ENCODE assay signal across 2 cellular contexts in the genomic region with DNA sequence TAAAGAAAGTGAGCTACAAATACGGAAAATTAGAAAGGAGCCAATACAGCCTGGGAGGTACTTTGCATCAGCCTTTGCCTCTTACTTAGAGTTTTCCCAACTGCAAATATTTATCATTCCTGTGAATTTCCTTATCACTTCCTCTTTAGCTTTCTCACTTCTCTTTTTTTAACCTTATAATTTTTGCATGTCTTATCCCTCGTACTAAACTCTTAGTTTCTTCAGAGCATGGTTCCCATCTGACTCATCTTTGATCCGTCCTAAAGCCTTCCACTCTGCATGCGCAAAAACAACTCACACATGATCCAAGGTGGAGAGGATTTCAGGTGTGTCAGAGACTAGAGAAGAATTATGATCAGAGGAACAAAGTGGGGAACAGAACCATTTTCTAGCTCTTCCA.
TF ChIP-seq lines count a peak whose summit lies in the region.

No MANE protein-coding gene starts in this region.

TF ChIP-seq in A549, 52 proteins besides CTCF, POLR2A, EP300 and RAD21:
- TF ChIP-seq JUNB (IDR thresholded peaks at IDR 0.05) = no peak
- TF ChIP-seq MAZ (IDR thresholded peaks at IDR 0.05; ENCODE audit: borderline replicate concordance, low read depth, low read length) = no peak
- no peak for TF ChIP-seq SREBF2 (IDR thresholded peaks at IDR 0.05)
- TF ChIP-seq, protein P1, sequence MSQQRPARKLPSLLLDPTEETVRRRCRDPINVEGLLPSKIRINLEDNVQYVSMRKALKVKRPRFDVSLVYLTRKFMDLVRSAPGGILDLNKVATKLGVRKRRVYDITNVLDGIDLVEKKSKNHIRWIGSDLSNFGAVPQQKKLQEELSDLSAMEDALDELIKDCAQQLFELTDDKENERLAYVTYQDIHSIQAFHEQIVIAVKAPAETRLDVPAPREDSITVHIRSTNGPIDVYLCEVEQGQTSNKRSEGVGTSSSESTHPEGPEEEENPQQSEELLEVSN (IDR thresholded peaks at IDR 0.05; ENCODE audit: borderline replicate concordance, low read depth) = no peak
- no peak for TF ChIP-seq SMC3 (IDR thresholded peaks at IDR 0.05)
- TF ChIP-seq EHF (CRISPR knock-in tag; IDR thresholded peaks at IDR 0.05) = no peak
- no peak for TF ChIP-seq RFX5 (IDR thresholded peaks at IDR 0.05)
- TF ChIP-seq FOXS1 (CRISPR knock-in tag; IDR thresholded peaks at IDR 0.05) = no peak
- TF ChIP-seq MAX (IDR thresholded peaks at IDR 0.05) = no peak
- TF ChIP-seq GATA3 (IDR thresholded peaks at IDR 0.05; ENCODE audit: borderline replicate concordance) = no peak
- no peak for TF ChIP-seq MAFK (IDR thresholded peaks at IDR 0.05; ENCODE audit: partially characterized antibody)
- TF ChIP-seq ELK1 (IDR thresholded peaks at IDR 0.05; ENCODE audit: low read depth, low read length) = no peak
- TF ChIP-seq ZFP36 (IDR thresholded peaks at IDR 0.05; ENCODE audit: borderline replicate concordance, partially characterized antibody) = no peak
- TF ChIP-seq CBX2 (IDR thresholded peaks at IDR 0.05; ENCODE audit: borderline replicate concordance, low read depth) = no peak
TF ChIP-seq in A549: peak in this region for 0.

TF ChIP-seq in GM12878, 131 proteins besides CTCF, POLR2A, EP300 and RAD21 (continues in another document):
- TF ChIP-seq, protein P2, sequence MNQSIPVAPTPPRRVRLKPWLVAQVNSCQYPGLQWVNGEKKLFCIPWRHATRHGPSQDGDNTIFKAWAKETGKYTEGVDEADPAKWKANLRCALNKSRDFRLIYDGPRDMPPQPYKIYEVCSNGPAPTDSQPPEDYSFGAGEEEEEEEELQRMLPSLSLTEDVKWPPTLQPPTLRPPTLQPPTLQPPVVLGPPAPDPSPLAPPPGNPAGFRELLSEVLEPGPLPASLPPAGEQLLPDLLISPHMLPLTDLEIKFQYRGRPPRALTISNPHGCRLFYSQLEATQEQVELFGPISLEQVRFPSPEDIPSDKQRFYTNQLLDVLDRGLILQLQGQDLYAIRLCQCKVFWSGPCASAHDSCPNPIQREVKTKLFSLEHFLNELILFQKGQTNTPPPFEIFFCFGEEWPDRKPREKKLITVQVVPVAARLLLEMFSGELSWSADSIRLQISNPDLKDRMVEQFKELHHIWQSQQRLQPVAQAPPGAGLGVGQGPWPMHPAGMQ (IDR thresholded peaks at IDR 0.05; ENCODE audit: borderline replicate concordance) = no peak
- TF ChIP-seq MYB (IDR thresholded peaks at IDR 0.05; ENCODE audit: borderline replicate concordance, low read depth, low read length) (no peak), NFIC (IDR thresholded peaks at IDR 0.05; ENCODE audit: low read depth, low read length) (peak; percentile 79), NBN (IDR thresholded peaks at IDR 0.05) (peak; percentile 89), ASH2L (IDR thresholded peaks at IDR 0.05; ENCODE audit: borderline replicate concordance, low read depth) (no peak), CREB1 (IDR thresholded peaks at IDR 0.05; ENCODE audit: low read depth) (no peak), STAT3 (IDR thresholded peaks at IDR 0.05; ENCODE audit: low read depth, low read length) (0 out of 2 replicates have a peak, but pooled peaks have one; percentile 29), BMI1 (IDR thresholded peaks at IDR 0.05; ENCODE audit: borderline replicate concordance) (peak; percentile 80), MTA3 (IDR thresholded peaks at IDR 0.05; ENCODE audit: borderline replicate concordance, low read length) (peak; percentile 54; the same call in 1 of the 2 replicates), ZBED1 (IDR thresholded peaks at IDR 0.05; ENCODE audit: borderline replicate concordance) (no peak), IRF4 (IDR thresholded peaks at IDR 0.05; ENCODE audit: low read depth, low read length) (peak; percentile 83), PAX8 (IDR thresholded peaks at IDR 0.05) (no peak), CUX1 (IDR thresholded peaks at IDR 0.05; ENCODE audit: insufficient replicate concordance, low read depth, low read length) (peak; percentile 40), EED (IDR thresholded peaks at IDR 0.05; ENCODE audit: low read depth) (peak; percentile 90), ZNF207 (IDR thresholded peaks at IDR 0.05; ENCODE audit: borderline replicate concordance) (no peak), DPF2 (IDR thresholded peaks at IDR 0.05) (peak; percentile 98), GATAD2B (conservative IDR thresholded peaks at IDR 0.05; ENCODE audit: low read depth) (peak; percentile 92), POLR2AphosphoS5 (IDR thresholded peaks at IDR 0.05; ENCODE audit: low read length) (no peak), USF1 (IDR thresholded peaks at IDR 0.05; ENCODE audit: borderline replicate concordance, extremely low read length, insufficient read depth, low read depth, low read length) (no peak), MEF2B (IDR thresholded peaks at IDR 0.05; ENCODE audit: partially characterized antibody, poor library complexity, severe bottlenecking) (peak; percentile 45), KAT2A (conservative IDR thresholded peaks at IDR 0.05; ENCODE audit: control insufficient read depth, low read depth, low read length) (no peak), BHLHE40 (IDR thresholded peaks at IDR 0.05; ENCODE audit: borderline replicate concordance in 1 of 2, low read depth in 2 of 2, low read length in 1 of 2) (peak in 1 of 2 experiments; percentile 32; a peak in 2 of 4 replicates), NR2F1 (conservative IDR thresholded peaks at IDR 0.05) (0 out of 2 replicates have a peak, but pooled peaks have one; percentile 19), POU2F2 (IDR thresholded peaks at IDR 0.05; ENCODE audit: borderline replicate concordance, low read depth, low read length) (peak; percentile 49; the same call in 1 of the 3 replicates), IKZF1 (conservative IDR thresholded peaks at IDR 0.05) (peak; percentile 99), RELB (IDR thresholded peaks at IDR 0.05; ENCODE audit: low read depth) (peak; percentile 99)
- TF ChIP-seq, protein P3, sequence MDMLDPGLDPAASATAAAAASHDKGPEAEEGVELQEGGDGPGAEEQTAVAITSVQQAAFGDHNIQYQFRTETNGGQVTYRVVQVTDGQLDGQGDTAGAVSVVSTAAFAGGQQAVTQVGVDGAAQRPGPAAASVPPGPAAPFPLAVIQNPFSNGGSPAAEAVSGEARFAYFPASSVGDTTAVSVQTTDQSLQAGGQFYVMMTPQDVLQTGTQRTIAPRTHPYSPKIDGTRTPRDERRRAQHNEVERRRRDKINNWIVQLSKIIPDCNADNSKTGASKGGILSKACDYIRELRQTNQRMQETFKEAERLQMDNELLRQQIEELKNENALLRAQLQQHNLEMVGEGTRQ (IDR thresholded peaks at IDR 0.05; ENCODE audit: borderline replicate concordance, low read depth, low read length) = no peak
- TF ChIP-seq, protein P4, sequence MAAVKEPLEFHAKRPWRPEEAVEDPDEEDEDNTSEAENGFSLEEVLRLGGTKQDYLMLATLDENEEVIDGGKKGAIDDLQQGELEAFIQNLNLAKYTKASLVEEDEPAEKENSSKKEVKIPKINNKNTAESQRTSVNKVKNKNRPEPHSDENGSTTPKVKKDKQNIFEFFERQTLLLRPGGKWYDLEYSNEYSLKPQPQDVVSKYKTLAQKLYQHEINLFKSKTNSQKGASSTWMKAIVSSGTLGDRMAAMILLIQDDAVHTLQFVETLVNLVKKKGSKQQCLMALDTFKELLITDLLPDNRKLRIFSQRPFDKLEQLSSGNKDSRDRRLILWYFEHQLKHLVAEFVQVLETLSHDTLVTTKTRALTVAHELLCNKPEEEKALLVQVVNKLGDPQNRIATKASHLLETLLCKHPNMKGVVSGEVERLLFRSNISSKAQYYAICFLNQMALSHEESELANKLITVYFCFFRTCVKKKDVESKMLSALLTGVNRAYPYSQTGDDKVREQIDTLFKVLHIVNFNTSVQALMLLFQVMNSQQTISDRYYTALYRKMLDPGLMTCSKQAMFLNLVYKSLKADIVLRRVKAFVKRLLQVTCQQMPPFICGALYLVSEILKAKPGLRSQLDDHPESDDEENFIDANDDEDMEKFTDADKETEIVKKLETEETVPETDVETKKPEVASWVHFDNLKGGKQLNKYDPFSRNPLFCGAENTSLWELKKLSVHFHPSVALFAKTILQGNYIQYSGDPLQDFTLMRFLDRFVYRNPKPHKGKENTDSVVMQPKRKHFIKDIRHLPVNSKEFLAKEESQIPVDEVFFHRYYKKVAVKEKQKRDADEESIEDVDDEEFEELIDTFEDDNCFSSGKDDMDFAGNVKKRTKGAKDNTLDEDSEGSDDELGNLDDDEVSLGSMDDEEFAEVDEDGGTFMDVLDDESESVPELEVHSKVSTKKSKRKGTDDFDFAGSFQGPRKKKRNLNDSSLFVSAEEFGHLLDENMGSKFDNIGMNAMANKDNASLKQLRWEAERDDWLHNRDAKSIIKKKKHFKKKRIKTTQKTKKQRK (IDR thresholded peaks at IDR 0.05; ENCODE audit: low read depth, low read length) = no peak
- TF ChIP-seq, protein P5, sequence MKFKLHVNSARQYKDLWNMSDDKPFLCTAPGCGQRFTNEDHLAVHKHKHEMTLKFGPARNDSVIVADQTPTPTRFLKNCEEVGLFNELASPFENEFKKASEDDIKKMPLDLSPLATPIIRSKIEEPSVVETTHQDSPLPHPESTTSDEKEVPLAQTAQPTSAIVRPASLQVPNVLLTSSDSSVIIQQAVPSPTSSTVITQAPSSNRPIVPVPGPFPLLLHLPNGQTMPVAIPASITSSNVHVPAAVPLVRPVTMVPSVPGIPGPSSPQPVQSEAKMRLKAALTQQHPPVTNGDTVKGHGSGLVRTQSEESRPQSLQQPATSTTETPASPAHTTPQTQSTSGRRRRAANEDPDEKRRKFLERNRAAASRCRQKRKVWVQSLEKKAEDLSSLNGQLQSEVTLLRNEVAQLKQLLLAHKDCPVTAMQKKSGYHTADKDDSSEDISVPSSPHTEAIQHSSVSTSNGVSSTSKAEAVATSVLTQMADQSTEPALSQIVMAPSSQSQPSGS (IDR thresholded peaks at IDR 0.05; ENCODE audit: low read length) = peak; percentile 62; the same call in 1 of the 2 replicates
- TF ChIP-seq, protein P6, sequence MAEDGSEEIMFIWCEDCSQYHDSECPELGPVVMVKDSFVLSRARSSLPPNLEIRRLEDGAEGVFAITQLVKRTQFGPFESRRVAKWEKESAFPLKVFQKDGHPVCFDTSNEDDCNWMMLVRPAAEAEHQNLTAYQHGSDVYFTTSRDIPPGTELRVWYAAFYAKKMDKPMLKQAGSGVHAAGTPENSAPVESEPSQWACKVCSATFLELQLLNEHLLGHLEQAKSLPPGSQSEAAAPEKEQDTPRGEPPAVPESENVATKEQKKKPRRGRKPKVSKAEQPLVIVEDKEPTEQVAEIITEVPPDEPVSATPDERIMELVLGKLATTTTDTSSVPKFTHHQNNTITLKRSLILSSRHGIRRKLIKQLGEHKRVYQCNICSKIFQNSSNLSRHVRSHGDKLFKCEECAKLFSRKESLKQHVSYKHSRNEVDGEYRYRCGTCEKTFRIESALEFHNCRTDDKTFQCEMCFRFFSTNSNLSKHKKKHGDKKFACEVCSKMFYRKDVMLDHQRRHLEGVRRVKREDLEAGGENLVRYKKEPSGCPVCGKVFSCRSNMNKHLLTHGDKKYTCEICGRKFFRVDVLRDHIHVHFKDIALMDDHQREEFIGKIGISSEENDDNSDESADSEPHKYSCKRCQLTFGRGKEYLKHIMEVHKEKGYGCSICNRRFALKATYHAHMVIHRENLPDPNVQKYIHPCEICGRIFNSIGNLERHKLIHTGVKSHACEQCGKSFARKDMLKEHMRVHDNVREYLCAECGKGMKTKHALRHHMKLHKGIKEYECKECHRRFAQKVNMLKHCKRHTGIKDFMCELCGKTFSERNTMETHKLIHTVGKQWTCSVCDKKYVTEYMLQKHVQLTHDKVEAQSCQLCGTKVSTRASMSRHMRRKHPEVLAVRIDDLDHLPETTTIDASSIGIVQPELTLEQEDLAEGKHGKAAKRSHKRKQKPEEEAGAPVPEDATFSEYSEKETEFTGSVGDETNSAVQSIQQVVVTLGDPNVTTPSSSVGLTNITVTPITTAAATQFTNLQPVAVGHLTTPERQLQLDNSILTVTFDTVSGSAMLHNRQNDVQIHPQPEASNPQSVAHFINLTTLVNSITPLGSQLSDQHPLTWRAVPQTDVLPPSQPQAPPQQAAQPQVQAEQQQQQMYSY (CRISPR knock-in tag; IDR thresholded peaks at IDR 0.05) = no peak
